ENCODE assay signal across 17 cellular contexts in genomic region chr9:36293918-36294317, GRCh38. TPM values are rescaled to one million over a fixed set of nuclear protein-coding genes. Genes with fewer than 3 reads are reported as not detected.
DNase-seq lines count a peak whose midpoint lies in the region; ATAC-seq, FAIRE-seq and TF ChIP-seq lines count a peak whose summit lies in the region.
"Had no signal": no experiment of that assay in that cellular context is flagged by ENCODE, and none has a peak within 500 bp of the region (broad histone marks: within the 10 kb centered on the region; RNA-seq: fewer than 3 reads in every experiment).

No MANE protein-coding gene starts in this region.

- H3K36me3 Mint-ChIP-seq in type B pancreatic cell: no peaks in the 10 kb centered on the region

- ATAC-seq in Panc1: no peak
- ATAC-seq: GM12878, GM23338, HCT116 had no signal

- no peak overlapping the region for H2BK120ac ChIP-seq in neuronal stem cell (ENCODE audit: low read depth, low read length)

- BruUV-seq in Panc1 (replicated peaks; lab: Mats Ljungman, UMichigan): no TSS peak

- H3K4me3 Mint-ChIP-seq in type B pancreatic cell: no peak overlapping the region
- H3K4me3 Mint-ChIP-seq: CD4-positive, alpha-beta memory T cell; GM23338; H9 had no signal

- no peak overlapping the region for H2BK12ac ChIP-seq in neuronal stem cell (ENCODE audit: low read length)

- no peak overlapping the region for H4K8ac ChIP-seq in neuronal stem cell (ENCODE audit: low read depth, low read length)

- H3K27me3 ChIP-seq in Panc1 (ENCODE audit: control insufficient read depth, insufficient read depth, low read length) (no peaks in the 10 kb centered on the region), neuronal stem cell (ENCODE audit: control insufficient read depth in 3 of 3, insufficient read depth in 3 of 3, low read depth in 1 of 3, low read length in 3 of 3) (no peaks in the 10 kb centered on the region)

- TF ChIP-seq CTCF in Panc1 (IDR thresholded peaks at IDR 0.05): no peak
- TF ChIP-seq CTCF in type B pancreatic cell (conservative IDR thresholded peaks at IDR 0.05): no peak
- no peak for TF ChIP-seq CTCF in kidney (IDR thresholded peaks at IDR 0.05; ENCODE audit: borderline replicate concordance, extremely low read depth, insufficient read depth)

- H3K4me1 ChIP-seq in Panc1 (ENCODE audit: control insufficient read depth, insufficient read depth, low read length) (peaks cover 34% of the 10 kb centered on the region), neuronal stem cell (ENCODE audit: control insufficient read depth in 2 of 2, insufficient read depth in 1 of 2, low read depth in 1 of 2, low read length in 2 of 2) (peaks cover 0 to 4% of the 10 kb centered on the region in 2 donors), kidney (ENCODE audit: control insufficient read depth in 1 of 2, insufficient read depth in 1 of 2, low read depth in 1 of 2, low read length in 2 of 2) (peaks cover 6 to 10% of the 10 kb centered on the region in 2 donors)

- POLR2A ChIA-PET in Panc1 (lab: Charles Lee): no interaction called here

- H3K18ac ChIP-seq in neuronal stem cell (ENCODE audit: low read length): peak overlapping the region; percentile 53

- no CpG with 5 or more reads among the region's 5 CpGs for WGBS in neuronal stem cell (ENCODE audit: extremely low coverage in 2 of 2, insufficient read length in 2 of 2, insufficient replicate concordance in 1 of 2), 2 donors

- H4K91ac ChIP-seq in neuronal stem cell (ENCODE audit: low read depth, low read length, poor library complexity): no peak overlapping the region

- CTCF ChIA-PET in Panc1 (lab: Charles Lee): no interaction called here

- H2BK5ac ChIP-seq in neuronal stem cell (ENCODE audit: low read length): no peak overlapping the region

- peak overlapping the region; percentile 41 for H3K27ac Mint-ChIP-seq in type B pancreatic cell
- H3K27ac Mint-ChIP-seq: CD4-positive, alpha-beta memory T cell; GM23338 had no signal

- peak overlapping the region; percentile 53 for H3K27ac ChIP-seq in Panc1 (ENCODE audit: low read length)
- H3K27ac ChIP-seq in neuronal stem cell (replicated peaks; ENCODE audit: low read length): no peak overlapping the region
- H3K27ac ChIP-seq in kidney (ENCODE audit: low read depth in 2 of 2, low read length in 2 of 2): no peak overlapping the region

- peaks cover 24% of the 10 kb centered on the region for H3K4me1 Mint-ChIP-seq in type B pancreatic cell (ENCODE audit: unreplicated experiment)
- H3K4me1 Mint-ChIP-seq: CD4-positive, alpha-beta memory T cell had no signal

- no peaks in the 10 kb centered on the region for H3K27me3 Mint-ChIP-seq in type B pancreatic cell
- H3K27me3 Mint-ChIP-seq: CD4-positive, alpha-beta memory T cell had no signal

- H3K4me3 ChIP-seq in Panc1 (ENCODE audit: low read depth in 2 of 2, low read length in 2 of 2): no peak overlapping the region
- H3K4me3 ChIP-seq in neuronal stem cell (ENCODE audit: low read length in 2 of 2): no peak overlapping the region
- no peak overlapping the region for H3K4me3 ChIP-seq in kidney (ENCODE audit: low read length in 2 of 2)
- H3K4me3 ChIP-seq: GM12878, GM23338 had no signal

- H3K23ac ChIP-seq in neuronal stem cell (ENCODE audit: low read depth, low read length, poor library complexity): no peak overlapping the region

- no peak overlapping the region for H2AK5ac ChIP-seq in neuronal stem cell (ENCODE audit: low read depth, low read length)

- no peak for FAIRE-seq in kidney (lab: Jason Lieb, UNC)
- FAIRE-seq: GM12878, GM19239 had no signal

- H3K14ac ChIP-seq in neuronal stem cell (ENCODE audit: low read length): peak overlapping the region; percentile 6

- H3K36me3 ChIP-seq in Panc1 (ENCODE audit: control insufficient read depth, insufficient read depth, low read length) (no peaks in the 10 kb centered on the region), neuronal stem cell (replicated peaks in 1 of 2; ENCODE audit: control insufficient read depth in 2 of 2, insufficient read depth in 2 of 2, low read length in 2 of 2) (no peaks in the 10 kb centered on the region), kidney (ENCODE audit: control insufficient read depth in 1 of 2, insufficient read depth in 2 of 2, low read length in 2 of 2) (no peaks in the 10 kb centered on the region)

- no peak overlapping the region for H2BK15ac ChIP-seq in neuronal stem cell (ENCODE audit: low read length)

- no peaks in the 10 kb centered on the region for H3K9me3 ChIP-seq in Panc1 (ENCODE audit: control insufficient read depth, insufficient read depth, low read depth, low read length)
- no peaks in the 10 kb centered on the region for H3K9me3 ChIP-seq in neuronal stem cell (replicated peaks in 1 of 2; ENCODE audit: control insufficient read depth in 2 of 2, insufficient read depth in 1 of 2, low read depth in 1 of 2, low read length in 2 of 2)
- H3K9me3 ChIP-seq in kidney (ENCODE audit: control insufficient read depth in 1 of 2, low read length in 2 of 2): no peaks in the 10 kb centered on the region

- no peak for DNase-seq in Panc1 (ENCODE audit: low read depth, low spot score)
- no peak for DNase-seq in neuronal stem cell (ENCODE audit: low spot score)
- DNase-seq in type B pancreatic cell (ENCODE audit: extremely low spot score, unreplicated experiment): no peak
- no peak for DNase-seq in kidney
- no peak for DNase-seq in NCI-H1092 (lab: John Stamatoyannopoulos, UW)
- no peak for DNase-seq in NCI-H526 (lab: John Stamatoyannopoulos, UW)
- DNase-seq: C1 segment of cervical spinal cord; CD4-positive, alpha-beta memory T cell; COR-L47; DMS153; DND-41; GDM1; H9 had no signal

- H3K9ac ChIP-seq in neuronal stem cell (ENCODE audit: low read depth, low read length, poor library complexity): no peak overlapping the region
- no peak overlapping the region for H3K9ac ChIP-seq in kidney (ENCODE audit: low read length in 2 of 2)

- no peak overlapping the region for H3K4ac ChIP-seq in neuronal stem cell (ENCODE audit: low read length)

- H3K79me1 ChIP-seq in neuronal stem cell (ENCODE audit: low read depth, low read length): no peaks in the 10 kb centered on the region

- H2AFZ ChIP-seq in neuronal stem cell (ENCODE audit: low read length): no peak overlapping the region
- H2AFZ ChIP-seq: GM23338 had no signal

- in situ Hi-C loops in Panc1 (cut with HindIII; ENCODE audit: low pct_unique_long_range_greater_than_20kb, low sequenced_read_pairs): no loop called here

- H3K4me2 ChIP-seq in neuronal stem cell (ENCODE audit: insufficient read depth, low read length, poor library complexity, severe bottlenecking): no peak overlapping the region
- H3K4me2 ChIP-seq: GM23338 had no signal

- peaks cover 4% of the 10 kb centered on the region for H3K9me3 Mint-ChIP-seq in type B pancreatic cell
- H3K9me3 Mint-ChIP-seq: CD4-positive, alpha-beta memory T cell; GM23338; H9 had no signal

- intact Hi-C loops in Panc1 (cut with micrococcal nuclease; ENCODE audit: unreplicated experiment) (no loop called here), kidney (cut with DNase I) (no loop called here)

RNA-seq across cellular contexts. Expression of gene GNE, which starts 35.7 kb away (rescaled TPM):
- 107 TPM for total RNA-seq in Panc1 (2021; ENCODE audit: unreplicated experiment)
- polyA plus RNA-seq in Panc1 (2012; ENCODE audit: insufficient read length): 67.0 TPM
- polyA plus RNA-seq in neuronal stem cell (2013, experiment 1 of 2): 13.5 TPM
- 13.8 TPM for polyA plus RNA-seq in neuronal stem cell (2013, experiment 2 of 2)
- 9.5 and 16.3 TPM in 2 replicates for total RNA-seq in type B pancreatic cell (ENCODE audit: low replicate concordance)
- total RNA-seq in kidney: 48.1 TPM
- 10.3 TPM for polyA plus RNA-seq in kidney (ENCODE audit: insufficient read depth, low read depth, low replicate concordance)
